ENCODE assay signal across 9 cellular contexts in genomic region chr17:63998721-63999679, GRCh38. TPM values are rescaled to one million over a fixed set of nuclear protein-coding genes. Genes with fewer than 3 reads are reported as not detected.
DNase-seq lines count a peak whose midpoint lies in the region; ATAC-seq, FAIRE-seq and TF ChIP-seq lines count a peak whose summit lies in the region.
"Had no signal": no experiment of that assay in that cellular context is flagged by ENCODE, and none has a peak within 500 bp of the region (broad histone marks: within the 10 kb centered on the region; RNA-seq: fewer than 3 reads in every experiment).

No MANE protein-coding gene starts in this region.

- H3K36me3 Mint-ChIP-seq in stimulated activated naive CD8-positive, alpha-beta T cell treated with anti-CD3 and anti-CD28 coated beads, Interleukin-15, Interleukin-2, amounts not matched to agents 100 ng/mL and 50 ng/mL, for 24 hours (ENCODE audit: low read depth) = peaks cover 7% of the 10 kb centered on the region

- peak overlapping the region; percentile 84 for H3K4me3 Mint-ChIP-seq in stimulated activated naive CD8-positive, alpha-beta T cell treated with anti-CD3 and anti-CD28 coated beads, Interleukin-15, Interleukin-2, amounts not matched to agents 100 ng/mL and 50 ng/mL, for 24 hours

- no peaks in the 10 kb centered on the region for H3K36me3 ChIP-seq in mesendoderm (ENCODE audit: control insufficient read depth, insufficient read depth, low read length)
- no peaks in the 10 kb centered on the region for H3K36me3 ChIP-seq in aorta (ENCODE audit: control insufficient read depth in 1 of 2, insufficient read depth in 2 of 2, low read length in 1 of 2)
- no peaks in the 10 kb centered on the region for H3K36me3 ChIP-seq in kidney (ENCODE audit: control insufficient read depth in 1 of 2, insufficient read depth in 2 of 2, low read length in 2 of 2)

- no peak overlapping the region for H3K27ac Mint-ChIP-seq in stimulated activated naive CD8-positive, alpha-beta T cell treated with anti-CD3 and anti-CD28 coated beads, Interleukin-15, Interleukin-2, amounts not matched to agents 100 ng/mL and 50 ng/mL, for 24 hours

- H3K27me3 Mint-ChIP-seq in stimulated activated naive CD8-positive, alpha-beta T cell treated with anti-CD3 and anti-CD28 coated beads, Interleukin-15, Interleukin-2, amounts not matched to agents 100 ng/mL and 50 ng/mL, for 24 hours = peaks cover 3% of the 10 kb centered on the region

- peak overlapping the region; percentile 66 for H3K23ac ChIP-seq in mesendoderm (ENCODE audit: low read length)

- WGBS in mesendoderm (ENCODE audit: extremely low coverage, insufficient coverage, low lambda C conversion rate) = no CpG with 5 or more reads among the region's 33 CpGs
- 33 to 34% methylated on average over 26 to 33 of the region's 33 CpGs for WGBS in aorta, 2 donors

- H2BK120ac ChIP-seq in mesendoderm (ENCODE audit: low read depth, low read length) = no peak overlapping the region

- H3K9me3 Mint-ChIP-seq in stimulated activated naive CD8-positive, alpha-beta T cell treated with anti-CD3 and anti-CD28 coated beads, Interleukin-15, Interleukin-2, amounts not matched to agents 100 ng/mL and 50 ng/mL, for 24 hours = no peaks in the 10 kb centered on the region

- TF ChIP-seq CTCF in astrocyte of the spinal cord (IDR thresholded peaks at IDR 0.05; ENCODE audit: low read depth, low read length) (no peak), kidney (IDR thresholded peaks at IDR 0.05; ENCODE audit: borderline replicate concordance, extremely low read depth, insufficient read depth) (no peak)

- in situ Hi-C loops in astrocyte of the spinal cord (cut with HindIII; ENCODE audit: low sequenced_read_pairs) = no loop called here

- H3K79me1 ChIP-seq in mesendoderm (ENCODE audit: low read length) = no peaks in the 10 kb centered on the region

- no peak for DNase-seq in stimulated activated naive CD8-positive, alpha-beta T cell treated with anti-CD3 and anti-CD28 coated beads, Interleukin-15, Interleukin-2, amounts not matched to agents 100 U/mL and 50 U/mL, for 24 hours
- DNase-seq in astrocyte of the spinal cord (ENCODE audit: low read depth, low spot score) = no peak
- no peak for DNase-seq in mesendoderm
- peak; percentile 47 to 74 for DNase-seq in aorta
- DNase-seq in kidney = no peak

- H3K27ac ChIP-seq in mesendoderm (ENCODE audit: low read depth, low read length) (no peak overlapping the region), aorta (ENCODE audit: low read depth in 1 of 2, low read length in 2 of 2) (no peak overlapping the region), kidney (ENCODE audit: low read depth in 2 of 2, low read length in 2 of 2) (no peak overlapping the region)

- H3K9me3 ChIP-seq in aorta (ENCODE audit: control insufficient read depth, low read length) (no peaks in the 10 kb centered on the region), kidney (ENCODE audit: control insufficient read depth in 1 of 2, low read length in 2 of 2) (no peaks in the 10 kb centered on the region)

- H3K27me3 ChIP-seq in mesendoderm (ENCODE audit: insufficient read depth, low read length, poor library complexity) (no peaks in the 10 kb centered on the region), aorta (ENCODE audit: control insufficient read depth in 1 of 2, insufficient read depth in 2 of 2, low read length in 1 of 2) (no peaks in the 10 kb centered on the region)

- no peak overlapping the region for H3K18ac ChIP-seq in mesendoderm (ENCODE audit: low read length)

- H3K4me3 ChIP-seq in astrocyte of the spinal cord (ENCODE audit: low read depth, low read length) = peak overlapping the region; percentile 53
- peak overlapping the region; percentile 80 for H3K4me3 ChIP-seq in mesendoderm (ENCODE audit: low read length)
- peak overlapping the region in 1 of 2 donors; percentile 17 for H3K4me3 ChIP-seq in aorta (ENCODE audit: low read length in 2 of 2)
- peak overlapping the region in 1 of 2 donors; percentile 69 for H3K4me3 ChIP-seq in kidney (ENCODE audit: low read length in 2 of 2)

- H3K56ac ChIP-seq in mesendoderm (ENCODE audit: low read length) = peak overlapping the region; percentile 85

- H3K4me2 ChIP-seq in mesendoderm (ENCODE audit: low read length) = peak overlapping the region; percentile 61

- no peak for ATAC-seq in stimulated activated naive CD8-positive, alpha-beta T cell treated with anti-CD3 and anti-CD28 coated beads, Interleukin-15, Interleukin-2, amounts not matched to agents 100 U/mL and 50 U/mL, for 24 hours
- ATAC-seq in aorta (ENCODE audit: low FRiP score) = no peak
- ATAC-seq in GM21360 (IDR thresholded peaks at IDR 0.05; ENCODE audit: unreplicated experiment) = no peak
- no peak for ATAC-seq in HG03135 (IDR thresholded peaks at IDR 0.05; ENCODE audit: unreplicated experiment)

- FAIRE-seq in kidney (lab: Jason Lieb, UNC) = no peak

- H3K4ac ChIP-seq in mesendoderm (ENCODE audit: low read depth, low read length) = no peak overlapping the region

- H4K5ac ChIP-seq in mesendoderm (ENCODE audit: low read length) = no peak overlapping the region

- no peak overlapping the region for H2BK15ac ChIP-seq in mesendoderm (replicated peaks; ENCODE audit: low read depth)

- H3K9ac ChIP-seq in mesendoderm (ENCODE audit: low read length) (peak overlapping the region; percentile 76), kidney (ENCODE audit: low read length in 2 of 2) (no peak overlapping the region)

- no peak overlapping the region for H2BK5ac ChIP-seq in mesendoderm (ENCODE audit: low read length)

- no peaks in the 10 kb centered on the region for H3K79me2 ChIP-seq in mesendoderm (ENCODE audit: control insufficient read depth, insufficient read depth, low read length)

- H3K4me1 ChIP-seq in mesendoderm (ENCODE audit: control insufficient read depth, low read depth, low read length) (no peaks in the 10 kb centered on the region), aorta (ENCODE audit: control insufficient read depth in 1 of 2, insufficient read depth in 2 of 2, low read length in 2 of 2) (no peaks in the 10 kb centered on the region), kidney (ENCODE audit: control insufficient read depth in 1 of 2, insufficient read depth in 1 of 2, low read depth in 1 of 2, low read length in 2 of 2) (peaks cover 0 to 7% of the 10 kb centered on the region in 2 donors)

- peaks cover 23% of the 10 kb centered on the region for H3K4me1 Mint-ChIP-seq in stimulated activated naive CD8-positive, alpha-beta T cell treated with anti-CD3 and anti-CD28 coated beads, Interleukin-15, Interleukin-2, amounts not matched to agents 100 ng/mL and 50 ng/mL, for 24 hours (ENCODE audit: low read depth)

- H4K8ac ChIP-seq in mesendoderm (ENCODE audit: low read depth, low read length) = no peak overlapping the region

- intact Hi-C loops in aorta (cut with DNase I) = no loop called here
- intact Hi-C loops in kidney (cut with DNase I) = no loop called here

- no peak overlapping the region for H2AK5ac ChIP-seq in mesendoderm (ENCODE audit: low read length)

RNA-seq across cellular contexts. Expression of gene PRR29, which starts 0.8 kb away (rescaled TPM):
- 0.22 TPM for polyA plus RNA-seq in mesendoderm (2013, experiment 1 of 2)
- 0.27 TPM for polyA plus RNA-seq in mesendoderm (2013, experiment 2 of 2)
- total RNA-seq in aorta (under 1 TPM; 0.62 to 0.84 TPM), kidney (4.4 TPM)
- polyA plus RNA-seq in aorta (under 1 TPM in 1 of 2 donors, not detected in 1; 0.10 TPM), kidney (ENCODE audit: insufficient read depth, low read depth, low replicate concordance) (1.2 TPM)

RNA-seq across cellular contexts. Expression of gene ICAM2, which starts 21.4 kb away (rescaled TPM):
- polyA plus RNA-seq in mesendoderm (2013, experiment 1 of 2) = 0.70 TPM
- polyA plus RNA-seq in mesendoderm (2013, experiment 2 of 2) = 0.57 TPM
- total RNA-seq in aorta (10 to 100 TPM; 24.9 to 36.0 TPM), kidney (38.8 TPM)
- polyA plus RNA-seq in aorta (1 to 10 TPM; 3.9 to 9.7 TPM), kidney (ENCODE audit: insufficient read depth, low read depth, low replicate concordance) (55.8 TPM)

RNA-seq across cellular contexts. Expression of gene SCN4A, which starts 26.3 kb away (rescaled TPM):
- polyA plus RNA-seq in mesendoderm (2013, experiment 1 of 2) = 1.4 TPM
- 1.6 TPM for polyA plus RNA-seq in mesendoderm (2013, experiment 2 of 2)
- total RNA-seq in aorta (1 to 10 TPM; 1.5 to 3.2 TPM), kidney (3.4 TPM)
- polyA plus RNA-seq in aorta (under 1 TPM in 1 of 2 donors, not detected in 1; 0.03 TPM), kidney (ENCODE audit: insufficient read depth, low read depth, low replicate concordance) (0.19 TPM)
- total RNA-seq: renal cortical epithelial cell had no signal

Comparison
In these comparisons a context has a peak if more than half of its experiments do, and no peak if none do; other contexts are left out.
1. DNase-seq: peak in aorta (2 of 2); none in stimulated activated naive CD8-positive, alpha-beta T cell treated with anti-CD3 and anti-CD28 coated beads, Interleukin-15, Interleukin-2, amounts not matched to agents 100 U/mL and 50 U/mL, for 24 hours (single experiment), astrocyte of the spinal cord (single experiment), mesendoderm (single experiment) and kidney (single experiment).